Comparison of ENCODE assay signal across 5 cellular contexts in the genomic region with DNA sequence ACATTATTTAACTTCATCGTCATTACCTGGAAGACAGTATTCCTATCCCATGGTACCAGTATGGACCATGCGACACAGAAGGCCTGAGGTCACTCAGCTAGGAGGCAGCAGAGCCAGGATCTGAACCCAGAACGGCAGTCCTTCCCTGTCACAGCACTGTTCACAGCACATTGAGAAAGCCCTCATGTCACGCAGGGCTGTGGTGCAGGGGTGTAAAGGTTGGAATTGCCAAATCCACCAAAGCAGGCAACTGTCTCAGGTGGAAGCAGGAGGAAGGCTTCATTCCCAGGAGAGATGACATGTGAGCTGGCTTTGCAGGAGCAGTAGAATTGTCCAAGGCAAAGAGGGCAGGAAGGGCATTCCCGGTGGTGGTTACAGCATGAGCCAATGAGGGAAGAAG. TPM values are rescaled to one million over a fixed set of nuclear protein-coding genes. Genes with fewer than 3 reads are reported as not detected.
"Had no signal": no experiment of that assay in that cellular context is flagged by ENCODE, and none has a peak within 500 bp of the region (broad histone marks: within the 10 kb centered on the region; RNA-seq: fewer than 3 reads in every experiment).

No MANE protein-coding gene starts in this region.

- H3K9me3 ChIP-seq: adrenal gland, left ventricle myocardium inferior had no signal

- H3K4me1 ChIP-seq: adrenal gland, left ventricle myocardium inferior had no signal

- H3K27ac ChIP-seq: adrenal gland, left ventricle myocardium inferior had no signal

- H3K4me3 Mint-ChIP-seq: neural crest cell had no signal

- H3K27me3 ChIP-seq: adrenal gland had no signal

- FAIRE-seq: small intestine had no signal

- H3K36me3 ChIP-seq: adrenal gland, left ventricle myocardium inferior had no signal

- H3K9me3 Mint-ChIP-seq: neural crest cell had no signal

- H3K4me3 ChIP-seq: adrenal gland, left ventricle myocardium inferior had no signal

RNA-seq across cellular contexts. Expression of gene TTC22, which starts 9.9 kb away (rescaled TPM):
- total RNA-seq: mesenteric fat pad, neural crest cell had no signal
